8 cellular contexts compared by ENCODE assay signal in the genomic region with DNA sequence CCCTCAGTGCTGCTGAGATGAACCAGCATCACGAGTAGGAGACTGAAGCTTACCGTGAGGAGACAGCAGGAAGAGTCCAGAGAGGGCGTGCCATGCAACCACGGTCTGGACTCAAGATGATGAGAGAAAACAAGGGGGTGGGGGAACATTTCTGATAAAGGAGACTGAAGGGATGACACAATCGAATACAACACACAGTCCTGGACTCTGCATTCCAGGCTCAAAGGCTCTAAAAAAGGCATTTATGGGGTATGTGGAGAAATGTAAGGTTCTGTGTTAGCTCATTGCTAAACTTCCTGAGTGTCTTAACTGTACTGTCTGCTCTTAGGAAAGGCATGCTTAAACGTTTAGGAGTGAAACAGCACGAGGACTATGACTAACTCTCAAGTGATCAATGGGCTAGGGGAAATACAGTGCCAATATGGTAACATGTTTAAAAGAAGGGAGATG. TPM values are rescaled to one million over a fixed set of nuclear protein-coding genes. Genes with fewer than 3 reads are reported as not detected.
DNase-seq lines count a peak whose midpoint lies in the region; ATAC-seq and TF ChIP-seq lines count a peak whose summit lies in the region.

No MANE protein-coding gene starts in this region.

- peaks cover 0 to 70% (median 20%) of the 10 kb centered on the region in 4 donors for H3K4me1 ChIP-seq in tibial artery
- H3K4me1 ChIP-seq in ascending aorta = peaks cover 0 to 9% of the 10 kb centered on the region in 2 donors

- no peak overlapping the region for H3K4me3 Mint-ChIP-seq in activated T-cell treated with anti-CD3 and anti-CD28 coated beads, Interleukin-2, amount 50 U/mL, for 72 hours
- no peak overlapping the region for H3K4me3 Mint-ChIP-seq in activated naive CD8-positive, alpha-beta T cell treated with anti-CD3 and anti-CD28 coated beads for 36 hours

- ATAC-seq in activated T-cell treated with anti-CD3 and anti-CD28 coated beads, Interleukin-2, amount 50 U/mL, for 72 hours (replicated peaks in 1 of 2) = peak; percentile 81 to 84
- no peak for ATAC-seq in GM21529 (IDR thresholded peaks at IDR 0.05; ENCODE audit: unreplicated experiment)

- H3K4me3 ChIP-seq in tibial artery = no peak overlapping the region
- no peak overlapping the region for H3K4me3 ChIP-seq in ascending aorta

- peaks cover 11% of the 10 kb centered on the region for H3K27me3 Mint-ChIP-seq in activated T-cell treated with anti-CD3 and anti-CD28 coated beads, Interleukin-2, amount 50 U/mL, for 72 hours (ENCODE audit: low read depth)
- no peaks in the 10 kb centered on the region for H3K27me3 Mint-ChIP-seq in activated naive CD8-positive, alpha-beta T cell treated with anti-CD3 and anti-CD28 coated beads for 36 hours

- peaks cover 2 to 3% of the 10 kb centered on the region in 2 donors for H3K36me3 Mint-ChIP-seq in activated T-cell treated with anti-CD3 and anti-CD28 coated beads, Interleukin-2, amount 50 U/mL, for 72 hours (ENCODE audit: insufficient read depth in 2 of 2)
- peaks cover 12% of the 10 kb centered on the region for H3K36me3 Mint-ChIP-seq in activated naive CD8-positive, alpha-beta T cell treated with anti-CD3 and anti-CD28 coated beads for 36 hours

- DNase-seq in activated T-cell treated with anti-CD3 and anti-CD28 coated beads, Interleukin-2, amount 50 U/mL, for 72 hours = no peak
- no peak for DNase-seq in activated T-cell treated with anti-CD3 and anti-CD28 coated beads, Interleukin-2, amount 50 U/mL, for 48 hours
- no peak for DNase-seq in activated naive CD8-positive, alpha-beta T cell treated with anti-CD3 and anti-CD28 coated beads for 36 hours
- DNase-seq in iris pigment epithelial cell (ENCODE audit: low read depth) = peak; percentile 96
- peak in 1 of 2 donors; percentile 27 for DNase-seq in tibial artery
- no peak for DNase-seq in ascending aorta (ENCODE audit: low spot score in 2 of 2)
- no peak for DNase-seq in caudate nucleus (lab: John Stamatoyannopoulos, UW)

- no peaks in the 10 kb centered on the region for H3K36me3 ChIP-seq in tibial artery
- H3K36me3 ChIP-seq in ascending aorta = no peaks in the 10 kb centered on the region

- H3K27ac Mint-ChIP-seq in activated T-cell treated with anti-CD3 and anti-CD28 coated beads, Interleukin-2, amount 50 U/mL, for 72 hours = peak overlapping the region; percentile 74
- H3K27ac Mint-ChIP-seq in activated naive CD8-positive, alpha-beta T cell treated with anti-CD3 and anti-CD28 coated beads for 36 hours = peak overlapping the region; percentile 80

- TF ChIP-seq CTCF in tibial artery (IDR thresholded peaks at IDR 0.05) = no peak
- no peak for TF ChIP-seq CTCF in ascending aorta (IDR thresholded peaks at IDR 0.05)

- H3K9me3 ChIP-seq in tibial artery (no peaks in the 10 kb centered on the region), ascending aorta (no peaks in the 10 kb centered on the region)

- intact Hi-C loops in tibial artery (cut with DNase I; ENCODE audit: low total_unique reads) = no loop called here
- intact Hi-C loops in ascending aorta (cut with DNase I) = no loop called here

- H3K4me1 Mint-ChIP-seq in activated T-cell treated with anti-CD3 and anti-CD28 coated beads, Interleukin-2, amount 50 U/mL, for 72 hours (ENCODE audit: low read depth) = peaks cover 31% of the 10 kb centered on the region
- H3K4me1 Mint-ChIP-seq in activated naive CD8-positive, alpha-beta T cell treated with anti-CD3 and anti-CD28 coated beads for 36 hours = peaks cover 34% of the 10 kb centered on the region

- H3K27ac ChIP-seq in tibial artery (peak overlapping the region; percentile 17 to 61), ascending aorta (no peak overlapping the region), caudate nucleus (ENCODE audit: low read depth, low read length) (no peak overlapping the region)

- H3K27me3 ChIP-seq in tibial artery (no peaks in the 10 kb centered on the region), ascending aorta (no peaks in the 10 kb centered on the region)

- no peaks in the 10 kb centered on the region for H3K9me3 Mint-ChIP-seq in activated T-cell treated with anti-CD3 and anti-CD28 coated beads, Interleukin-2, amount 50 U/mL, for 72 hours
- no peaks in the 10 kb centered on the region for H3K9me3 Mint-ChIP-seq in activated naive CD8-positive, alpha-beta T cell treated with anti-CD3 and anti-CD28 coated beads for 36 hours

RNA-seq across cellular contexts. Expression of a gene that starts 20.6 kb away (rescaled TPM):
- total RNA-seq in activated T-cell treated with anti-CD3 and anti-CD28 coated beads, Interleukin-2, amount 50 U/mL, for 72 hours = 100 to 1,000 TPM; 131 to 150 TPM
- total RNA-seq in activated naive CD8-positive, alpha-beta T cell treated with anti-CD3 and anti-CD28 coated beads for 36 hours = 100 to 1,000 TPM; 155 to 159 TPM
- total RNA-seq in ascending aorta = 105 TPM

RNA-seq across cellular contexts. Expression of a gene that starts 57.2 kb away (rescaled TPM):
- total RNA-seq in activated T-cell treated with anti-CD3 and anti-CD28 coated beads, Interleukin-2, amount 50 U/mL, for 72 hours = 10 to 100 TPM; 70.4 to 73.5 TPM
- total RNA-seq in activated naive CD8-positive, alpha-beta T cell treated with anti-CD3 and anti-CD28 coated beads for 36 hours = 10 to 100 TPM; 50.9 to 53.1 TPM
- total RNA-seq in ascending aorta = 65.7 TPM

Comparison
In these comparisons a context has a peak if more than half of its experiments do, and no peak if none do; other contexts are left out.
1. H3K27ac ChIP-seq: peak in tibial artery (2 of 2); none in ascending aorta (0 of 2) and caudate nucleus (single experiment).